Comparison of ENCODE assay signal across 11 cellular contexts in genomic region chr7:130207642-130208041, GRCh38. TPM values are rescaled to one million over a fixed set of nuclear protein-coding genes. Genes with fewer than 3 reads are reported as not detected.
DNase-seq lines count a peak whose midpoint lies in the region; ATAC-seq, FAIRE-seq and TF ChIP-seq lines count a peak whose summit lies in the region.
"Had no signal": no experiment of that assay in that cellular context is flagged by ENCODE, and none has a peak within 500 bp of the region (broad histone marks: within the 10 kb centered on the region; RNA-seq: fewer than 3 reads in every experiment).

TSS of gene SSMEM1 (plus strand) at chr7:130207860. CDS start at chr7:130207911, 51 bp downstream.

- no peaks in the 10 kb centered on the region for H3K9me3 Mint-ChIP-seq in natural killer cell
- H3K9me3 Mint-ChIP-seq: IgD-negative memory B cell had no signal

- peaks cover 14 to 20% of the 10 kb centered on the region in 2 donors for H3K4me1 Mint-ChIP-seq in natural killer cell

- H3K79me2 ChIP-seq in K562 (ENCODE audit: control insufficient read depth, insufficient read depth, low read length): peaks cover 25% of the 10 kb centered on the region

- TF ChIP-seq EP300 in K562 (IDR thresholded peaks at IDR 0.05; ENCODE audit: low read length): peak; percentile 46; the same call in 1 of the 2 replicates

- H3K9me3 ChIP-seq in K562 (replicated peaks; ENCODE audit: control insufficient read depth, insufficient read depth, low read depth, low read length) (no peaks in the 10 kb centered on the region; the same call in 1 of the 2 replicates), psoas muscle (no peaks in the 10 kb centered on the region)

- no peak for TF ChIP-seq POLR2A in K562 (conservative IDR thresholded peaks at IDR 0.05)

- H3K27me3 Mint-ChIP-seq in natural killer cell (ENCODE audit: low read depth in 2 of 2): peaks cover 0 to 10% of the 10 kb centered on the region in 2 donors

- no peaks in the 10 kb centered on the region for H4K20me1 ChIP-seq in K562 (replicated peaks; ENCODE audit: control insufficient read depth, insufficient read depth, low read length)

- intact Hi-C loops in K562 (cut with micrococcal nuclease) (loop anchor here (5.0 kb wide), 1 partner anchor 120 kb away; no protein-coding TSS in a partner anchor), natural killer cell (cut with micrococcal nuclease) (loop anchor here (5.0 kb wide), 1 partner anchor 135 kb away; the partner anchor contains the start of gene KLHDC10), psoas muscle (cut with DNase I) (loop anchor here (5.0 to 10.0 kb wide), 2 partner anchors 133 to 135 kb away; partner anchors contain the start of gene KLHDC10 (in 2 of the 2))

- no peak within 1 kb of the TSS for H3K27ac Mint-ChIP-seq in natural killer cell

- H3K9me1 ChIP-seq in K562 (ENCODE audit: control insufficient read depth, insufficient read depth, low read length): no peaks in the 10 kb centered on the region

- CTCF ChIA-PET in K562 (lab: Yijun Ruan, JAX; ENCODE audit: low intra/inter-chr PET ratio): no interaction called here

- DNase-seq in CD1c-positive myeloid dendritic cell (ENCODE audit: extremely low spot score): peak; percentile 28
- peak; percentile 78 for DNase-seq in M059J (ENCODE audit: low read depth)
- peak; percentile 45 to 77 (median 57) for DNase-seq in K562 (ENCODE audit: extremely low read depth in 1 of 4, low spot score in 3 of 4)
- no peak for DNase-seq in natural killer cell
- DNase-seq in psoas muscle: no peak
- no peak for DNase-seq in NCI-H510A (lab: John Stamatoyannopoulos, UW)
- DNase-seq in NOMO-1 treated with dmso at 0.1 percent for 144 hours (lab: John Stamatoyannopoulos, UW; ENCODE audit: unreplicated experiment): no peak
- DNase-seq: activated gamma-delta T cell had no signal

- no peak for TF ChIP-seq RAD21 in K562 (CRISPR knock-in tag; conservative IDR thresholded peaks at IDR 0.05 in 1 of 2, IDR thresholded peaks at IDR 0.05 in 1 of 2)

- no peak for FAIRE-seq in K562 (lab: Jason Lieb, UNC)

- H3K9ac ChIP-seq in K562 (ENCODE audit: insufficient read depth in 1 of 2, low read depth in 2 of 2, low read length in 2 of 2): peak within 1 kb of the TSS in 1 of 2 experiments; percentile 24; a peak in 2 of 4 replicates

- H3K36me3 Mint-ChIP-seq in natural killer cell: peaks cover 7% of the 10 kb centered on the region

- BruUV-seq in K562 (replicated peaks; lab: Mats Ljungman, UMichigan): no TSS peak

- no peak for ATAC-seq in K562
- ATAC-seq in natural killer cell: no peak
- no peak for ATAC-seq in psoas muscle
- ATAC-seq in HG02885 (IDR thresholded peaks at IDR 0.05; ENCODE audit: poor library complexity, unreplicated experiment): no peak

- H3K4me1 ChIP-seq in K562 (replicated peaks in 1 of 2; ENCODE audit: control insufficient read depth in 2 of 2, insufficient read depth in 2 of 2, low read length in 2 of 2): peaks cover 18 to 39% of the 10 kb centered on the region in 2 experiments
- H3K4me1 ChIP-seq in psoas muscle: no peaks in the 10 kb centered on the region

- H3K4me3 ChIP-seq in K562 (no peak within 1 kb of the TSS), psoas muscle (no peak within 1 kb of the TSS)

- in situ Hi-C loops in K562 (cut with MboI): no loop called here

- H2AFZ ChIP-seq in K562 (ENCODE audit: low read depth, low read length): peak within 1 kb of the TSS; percentile 87

- POLR2A ChIA-PET in K562 (lab: Yijun Ruan, JAX): interaction anchor here (1.0 to 1.6 kb wide), 2 partner anchors 9 to 14 kb away, joined by 3 to 6 read pairs; no protein-coding TSS in a partner anchor

- H3K27me3 ChIP-seq in K562 (ENCODE audit: control insufficient read depth in 2 of 2, insufficient read depth in 2 of 2, low read length in 2 of 2) (no peaks in the 10 kb centered on the region), psoas muscle (ENCODE audit: insufficient read depth in 3 of 3, low read length in 2 of 3) (no peaks in the 10 kb centered on the region)

- peak within 1 kb of the TSS; percentile 49 for H3K4me3 Mint-ChIP-seq in natural killer cell

- TF ChIP-seq CTCF in K562 (IDR thresholded peaks at IDR 0.05 in 2 of 3, conservative IDR thresholded peaks at IDR 0.05 in 1 of 3; ENCODE audit: insufficient read depth in 2 of 3, low read depth in 1 of 3, low read length in 3 of 3) (no peak), natural killer cell (IDR thresholded peaks at IDR 0.05) (no peak), psoas muscle (IDR thresholded peaks at IDR 0.05) (no peak)

- H3K36me3 ChIP-seq in K562 (ENCODE audit: control insufficient read depth, insufficient read depth, low read length): peaks cover 13% of the 10 kb centered on the region
- peaks cover 3 to 13% of the 10 kb centered on the region in 2 donors for H3K36me3 ChIP-seq in psoas muscle (ENCODE audit: insufficient read depth in 1 of 2, low read depth in 1 of 2)

- H3K4me2 ChIP-seq in K562 (ENCODE audit: insufficient read depth, low read length): peak within 1 kb of the TSS; percentile 34

- H3K27ac ChIP-seq in K562 (ENCODE audit: extremely low read depth, low read depth, low read length) (peak within 1 kb of the TSS; percentile 42), psoas muscle (no peak within 1 kb of the TSS)

TF ChIP-seq in K562, 482 proteins besides CTCF, POLR2A, EP300 and RAD21 (continues in another document):
- TF ChIP-seq EWSR1 (IDR thresholded peaks at IDR 0.05; ENCODE audit: borderline replicate concordance, low read depth, partially characterized antibody) (no peak), SMC3 (conservative IDR thresholded peaks at IDR 0.05; ENCODE audit: insufficient read depth, low read depth, low read length) (no peak), RFX1 (IDR thresholded peaks at IDR 0.05) (peak; percentile 91), SAP30 (IDR thresholded peaks at IDR 0.05; ENCODE audit: borderline replicate concordance, insufficient read depth, low read depth, low read length, poor library complexity, severe bottlenecking) (no peak), PTBP1 (IDR thresholded peaks at IDR 0.05; ENCODE audit: low read depth, low read length) (no peak), RCOR1 (IDR thresholded peaks at IDR 0.05; ENCODE audit: borderline replicate concordance in 1 of 2, low read depth in 2 of 2, low read length in 2 of 2) (peak in 1 of 2 experiments; percentile 32; a peak in 1 of 4 replicates), MYBL2 (IDR thresholded peaks at IDR 0.05; ENCODE audit: low read depth) (peak; percentile 9; the same call in 1 of the 2 replicates), MYBL2 (CRISPR knock-in tag; IDR thresholded peaks at IDR 0.05; ENCODE audit: borderline replicate concordance) (no peak), MTA2 (IDR thresholded peaks at IDR 0.05; ENCODE audit: low read depth) (peak; percentile 37; the same call in 1 of the 2 replicates), ZNF24 (IDR thresholded peaks at IDR 0.05) (no peak), ZZZ3 (IDR thresholded peaks at IDR 0.05) (no peak), LEF1 (IDR thresholded peaks at IDR 0.05) (0 out of 2 replicates have a peak, but pooled peaks have one; percentile 40), FOXP1 (CRISPR knock-in tag; IDR thresholded peaks at IDR 0.05) (no peak), BACH1 (tag; IDR thresholded peaks at IDR 0.05) (no peak), MNT (conservative IDR thresholded peaks at IDR 0.05) (0 out of 4 replicates have a peak, but pooled peaks of 1 of the 2 experiments have one; percentile 0), MIER1 (IDR thresholded peaks at IDR 0.05; ENCODE audit: low read depth) (no peak), ZNF384 (IDR thresholded peaks at IDR 0.05; ENCODE audit: low read depth, low read length) (no peak), TFAM (CRISPR knock-in tag; conservative IDR thresholded peaks at IDR 0.05) (no peak), ZNF408 (CRISPR knock-in tag; IDR thresholded peaks at IDR 0.05; ENCODE audit: low read depth) (no peak)

RNA-seq across cellular contexts. Expression of gene SSMEM1, which starts in this region (rescaled TPM):
- total RNA-seq in M059J (2014; rRNA removed; shearing (Covaris generic)): not detected in 2 replicates
- 0.28 TPM in 1 of 2 replicates, not detected in the other for total RNA-seq in K562 (2011; cell fraction: chromatin; rRNA removed; ENCODE audit: low replicate concordance)
- 0.53 TPM in 1 of 2 replicates, not detected in the other for total RNA-seq in K562 (2011; cell fraction: nucleolus; rRNA removed)
- not detected in 2 replicates for total RNA-seq in K562 (2011; cell fraction: nucleoplasm; rRNA removed)
- total RNA-seq in K562 (2014; rRNA removed): not detected in 2 replicates
- total RNA-seq in K562 (2014; rRNA removed; fragmentation: Illumina TruSeq; extraction: Trizol): 0.18 and 0.32 TPM in 2 replicates
- total RNA-seq in K562 (2015; rRNA removed; fragmentation: Illumina TruSeq; extraction: Trizol): not detected in 2 replicates
- 0.16 TPM in 1 of 2 replicates, not detected in the other for total RNA-seq in K562 (2021)
- polyA plus RNA-seq in K562 (2011; rRNA removed): 0.12 and 0.13 TPM in 2 replicates
- not detected in 2 replicates for polyA plus RNA-seq in K562 (2011; cell fraction: cytosol; rRNA removed)
- polyA plus RNA-seq in K562 (2011; cell fraction: nucleus; rRNA removed): not detected in 2 replicates
- 0.08 and 0.09 TPM in 2 replicates for polyA plus RNA-seq in K562 (2012)
- 0.25 TPM in 1 of 2 replicates, not detected in the other for polyA plus RNA-seq in K562 (2014; fragmentation: Illumina TruSeq; extraction: Trizol)
- under 1 TPM; 0.10 to 0.28 TPM for polyA plus RNA-seq in K562 (2014; fragmentation: Nextera tagmentation; extraction: Ambion mirVana)
- not detected in 2 replicates for polyA plus RNA-seq in K562 (2014; rRNA removed)
- polyA minus RNA-seq in K562 (2011; rRNA and poly(A)+ RNA removed): 0.21 TPM in 1 of 2 replicates, not detected in the other
- not detected in 2 replicates for polyA minus RNA-seq in K562 (2011; cell fraction: cytosol; rRNA and poly(A)+ RNA removed)
- not detected in 2 replicates for polyA minus RNA-seq in K562 (2011; cell fraction: nucleus; rRNA and poly(A)+ RNA removed)
- not detected for total RNA-seq in natural killer cell
- total RNA-seq in psoas muscle: not detected
- not detected for polyA plus RNA-seq in psoas muscle
- total RNA-seq: osteocyte had no signal
- polyA plus RNA-seq: IgD-negative memory B cell had no signal

Comparison
In these comparisons a context has a peak if more than half of its experiments do, and no peak if none do; other contexts are left out.
1. Peak in DNase-seq in M059J; RNA of the gene not detected or under 1 TPM.
2. Peak in DNase-seq, H3K27ac ChIP-seq and H3K4me2 ChIP-seq in K562; RNA of the gene not detected or under 1 TPM.